ENCODE assay signal across 13 cellular contexts in genomic region chr7:24948739-24949138, GRCh38. TPM values are rescaled to one million over a fixed set of nuclear protein-coding genes. Genes with fewer than 3 reads are reported as not detected.
DNase-seq lines count a peak whose midpoint lies in the region; ATAC-seq, FAIRE-seq and TF ChIP-seq lines count a peak whose summit lies in the region.
"Had no signal": no experiment of that assay in that cellular context is flagged by ENCODE, and none has a peak within 500 bp of the region (broad histone marks: within the 10 kb centered on the region; RNA-seq: fewer than 3 reads in every experiment).

No MANE protein-coding gene starts in this region.

- in situ Hi-C loops in GM13977 (cut with MboI; ENCODE audit: low pct_unique_long_range_greater_than_20kb, low sequenced_read_pairs, unreplicated experiment): no loop called here

- H3K23ac ChIP-seq in trophoblast cell (ENCODE audit: low read length): no peak overlapping the region

- CTCF ChIA-PET in A549 (lab: Yijun Ruan, JAX): interaction anchor here (1.0 to 2.3 kb wide), 5 partner anchors 10 to 145 kb away, joined by 3 to 8 read pairs (median 3); partner anchors contain the start of gene OSBPL3

- peak overlapping the region; percentile 79 for H3K27ac Mint-ChIP-seq in central memory CD8-positive, alpha-beta T cell (ENCODE audit: low read depth)
- H3K27ac Mint-ChIP-seq: type B pancreatic cell had no signal

- no peaks in the 10 kb centered on the region for H3K27me3 ChIP-seq in trophoblast cell (ENCODE audit: insufficient read depth, low read length)

- H2AK5ac ChIP-seq in trophoblast cell (ENCODE audit: low read length): no peak overlapping the region

- H3K9ac ChIP-seq in trophoblast cell (ENCODE audit: low read length): no peak overlapping the region

- H3K27ac ChIP-seq in A549: no peak overlapping the region
- no peak overlapping the region for H3K27ac ChIP-seq in trophoblast cell (ENCODE audit: low read depth, low read length)
- H3K27ac ChIP-seq: HL-60 had no signal

- H2AFZ ChIP-seq in trophoblast cell (ENCODE audit: insufficient read depth, low read length, poor library complexity): no peak overlapping the region

- TF ChIP-seq CTCF in A549 (IDR thresholded peaks at IDR 0.05) (no peak), GM13977 (IDR thresholded peaks at IDR 0.05; ENCODE audit: extremely low read depth, insufficient read depth, missing control alignments) (no peak), GM20000 (IDR thresholded peaks at IDR 0.05; ENCODE audit: extremely low read depth, missing control alignments) (no peak)

- H3K4ac ChIP-seq in trophoblast cell (ENCODE audit: low read depth, low read length): no peak overlapping the region

- H3K79me2 ChIP-seq in trophoblast cell (ENCODE audit: control insufficient read depth, insufficient read depth, low read length, poor library complexity): peaks cover 2% of the 10 kb centered on the region

- peaks cover 5% of the 10 kb centered on the region for H3K36me3 Mint-ChIP-seq in central memory CD8-positive, alpha-beta T cell (ENCODE audit: insufficient read depth)
- H3K36me3 Mint-ChIP-seq: type B pancreatic cell had no signal

- H2BK5ac ChIP-seq in trophoblast cell (ENCODE audit: low read depth, low read length, poor library complexity): no peak overlapping the region

- H3K4me3 ChIP-seq in A549 (no peak overlapping the region), trophoblast cell (ENCODE audit: low read depth, low read length) (no peak overlapping the region)

- FAIRE-seq in A549 (lab: Jason Lieb, UNC): no peak
- FAIRE-seq: islet of Langerhans had no signal

- no peak overlapping the region for H4K91ac ChIP-seq in trophoblast cell (ENCODE audit: low read depth, low read length)

- TF ChIP-seq EP300 in A549 (IDR thresholded peaks at IDR 0.05): no peak

- H3K9me3 Mint-ChIP-seq in central memory CD8-positive, alpha-beta T cell: no peaks in the 10 kb centered on the region

- POLR2A ChIA-PET in A549 (lab: Yijun Ruan, JAX): no interaction called here

- H3K36me3 ChIP-seq in trophoblast cell (ENCODE audit: control insufficient read depth in 1 of 2, insufficient read depth in 2 of 2, low read length in 2 of 2): no peaks in the 10 kb centered on the region

- H3K9me3 ChIP-seq in A549 (no peaks in the 10 kb centered on the region), trophoblast cell (ENCODE audit: insufficient read depth, low read depth, low read length) (no peaks in the 10 kb centered on the region)

- TF ChIP-seq POLR2A in A549 (IDR thresholded peaks at IDR 0.05; ENCODE audit: low read length): no peak

- no peak overlapping the region for H4K8ac ChIP-seq in trophoblast cell (ENCODE audit: low read depth, low read length)

- no peak overlapping the region for H3K18ac ChIP-seq in trophoblast cell (ENCODE audit: low read length)

- H2BK120ac ChIP-seq in trophoblast cell (ENCODE audit: insufficient read depth, low read length, poor library complexity): no peak overlapping the region

- 83% methylated on average over 4 of the region's 4 CpGs for WGBS in A549 (ENCODE audit: missing lambda C conversion rate)
- WGBS in trophoblast cell (ENCODE audit: extremely low coverage, insufficient coverage, insufficient read length): no CpG with 5 or more reads among the region's 4 CpGs

- DNase-seq in A549 (ENCODE audit: low read depth in 1 of 2, low spot score in 1 of 2) (no peak), GM13977 (ENCODE audit: low spot score) (peak; percentile 17), trophoblast cell (no peak), GDM1 (lab: John Stamatoyannopoulos, UW) (no peak), GM20000 (ENCODE audit: low spot score) (no peak)
- no peak for DNase-seq in central memory CD8-positive, alpha-beta T cell (ENCODE audit: low spot score in 2 of 2)
- DNase-seq: C1 segment of cervical spinal cord, MV-4-11 had no signal

- H3K4me1 Mint-ChIP-seq in central memory CD8-positive, alpha-beta T cell: peaks cover 78% of the 10 kb centered on the region

- no peak overlapping the region for H2BK12ac ChIP-seq in trophoblast cell (ENCODE audit: low read length)

- no peak overlapping the region for H3K4me2 ChIP-seq in A549
- no peak overlapping the region for H3K4me2 ChIP-seq in trophoblast cell (ENCODE audit: low read length)

- H3K27me3 Mint-ChIP-seq in central memory CD8-positive, alpha-beta T cell: no peaks in the 10 kb centered on the region
- H3K27me3 Mint-ChIP-seq: type B pancreatic cell had no signal

- H3K4me1 ChIP-seq in A549 (peaks cover 8% of the 10 kb centered on the region; the same call in 2 of the 3 replicates), trophoblast cell (ENCODE audit: control insufficient read depth in 1 of 2, insufficient read depth in 2 of 2, low read length in 2 of 2) (no peaks in the 10 kb centered on the region)

- no peak overlapping the region for H3K14ac ChIP-seq in trophoblast cell (ENCODE audit: low read length)

- TF ChIP-seq RAD21 in A549 (conservative IDR thresholded peaks at IDR 0.05 in 1 of 2, IDR thresholded peaks at IDR 0.05 in 1 of 2): no peak

- no peaks in the 10 kb centered on the region for H3K79me1 ChIP-seq in trophoblast cell (ENCODE audit: low read length)

- H3K4me3 Mint-ChIP-seq in central memory CD8-positive, alpha-beta T cell: peak overlapping the region; percentile 23
- H3K4me3 Mint-ChIP-seq: type B pancreatic cell had no signal

- H4K12ac ChIP-seq in trophoblast cell (ENCODE audit: low read depth, low read length): no peak overlapping the region

- no peak for ATAC-seq in A549
- peak; percentile 56 for ATAC-seq in HG03571 (IDR thresholded peaks at IDR 0.05; ENCODE audit: unreplicated experiment)
- ATAC-seq in central memory CD8-positive, alpha-beta T cell (replicated peaks; ENCODE audit: extremely low read depth, poor library complexity, severe bottlenecking): no peak
- no peak for ATAC-seq in HG02763 (IDR thresholded peaks at IDR 0.05; ENCODE audit: unreplicated experiment)

TF ChIP-seq in A549, 52 proteins besides CTCF, POLR2A, EP300 and RAD21:
- TF ChIP-seq CBX2 (IDR thresholded peaks at IDR 0.05; ENCODE audit: borderline replicate concordance, low read depth) (no peak), BHLHE40 (IDR thresholded peaks at IDR 0.05; ENCODE audit: low read depth, low read length) (no peak), CEBPB (IDR thresholded peaks at IDR 0.05) (no peak), ELK1 (IDR thresholded peaks at IDR 0.05; ENCODE audit: low read depth, low read length) (no peak), FOSL2 (IDR thresholded peaks at IDR 0.05) (no peak), FOSL2 (CRISPR knock-in tag; IDR thresholded peaks at IDR 0.05) (peak; percentile 36; the same call in 1 of the 2 replicates), PHF8 (IDR thresholded peaks at IDR 0.05; ENCODE audit: borderline replicate concordance, low read depth) (no peak)

RNA-seq across cellular contexts. Expression of gene OSBPL3, which starts 31.2 kb away (rescaled TPM):
- polyA plus RNA-seq in A549 (2011; rRNA removed) (17.4 and 17.8 TPM in 2 replicates), A549 (2017; fragmentation: RNase III; extraction: RNeasy Plus Mini Kit Qiagen cat#74134 plus additional on column Dnase treatment) (10.9 to 13.0 TPM (median 13.0 TPM) in 3 replicates)
- polyA plus RNA-seq in A549 (2012; cell fraction: cytosol; rRNA removed): 4.5 and 5.1 TPM in 2 replicates
- 13.1 and 14.7 TPM in 2 replicates for polyA plus RNA-seq in A549 (2012; cell fraction: nucleus; rRNA removed)
- polyA minus RNA-seq in A549 (2011; rRNA and poly(A)+ RNA removed): 11.0 and 14.4 TPM in 2 replicates
- polyA plus RNA-seq in trophoblast cell (2013): 6.8 and 8.0 TPM in 2 replicates
